32 cellular contexts compared by ENCODE assay signal in the genomic region with DNA sequence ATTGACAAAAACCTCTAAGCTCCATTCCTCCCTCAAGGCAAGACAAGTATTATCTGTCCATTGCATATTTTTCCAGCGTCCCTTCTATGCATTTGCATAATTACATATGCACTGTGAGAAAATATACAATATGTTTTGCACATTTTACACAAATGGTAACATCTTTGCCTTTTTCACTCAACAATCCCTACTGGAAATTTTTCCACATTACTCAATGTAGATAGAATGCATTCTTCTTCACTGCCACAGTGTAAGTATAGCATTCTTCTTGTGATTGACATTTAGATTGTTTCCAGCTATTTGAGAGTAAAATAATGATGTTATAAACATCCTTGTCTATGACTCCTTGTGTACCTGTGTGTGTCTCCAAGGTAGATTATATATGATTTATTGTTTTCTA.
"Had no signal": no experiment of that assay in that cellular context is flagged by ENCODE, and none has a peak within 500 bp of the region (broad histone marks: within the 10 kb centered on the region; RNA-seq: fewer than 3 reads in every experiment).

No MANE protein-coding gene starts in this region.

- H3K27ac ChIP-seq: adrenal gland, brain microvascular endothelial cell, esophagus muscularis mucosa, left ventricle myocardium inferior, neutrophil, ovary, prostate gland, stomach, WERI-Rb-1 had no signal

- H3K27me3 Mint-ChIP-seq: activated naive CD8-positive, alpha-beta T cell; dendritic cell treated with granulocyte-macrophage colony-stimulating factor and Interleukin-4, amounts not matched to agents 40 ng/mL and 50 ng/mL, for 4 days; stimulated activated memory B cell treated with anti-CD40 and anti-IgM and Interleukin-4, amounts not matched to agents 10 μg/mL and 1 μg/mL and 100 μg/mL, for 72 hours had no signal

- H3K36me3 Mint-ChIP-seq: activated naive CD8-positive, alpha-beta T cell; natural killer cell treated with Interleukin-12 subunit alpha and Interleukin-12 subunit beta and Interleukin-15 and Interleukin-18, amount 100 ng/mL, for 72 hours; stimulated activated memory B cell treated with anti-CD40 and anti-IgM and Interleukin-4, amounts not matched to agents 10 μg/mL and 1 μg/mL and 100 μg/mL, for 72 hours had no signal

- H3K4me1 ChIP-seq: adrenal gland, prostate gland had no signal

- DNase-seq: activated CD4-positive, alpha-beta T cell treated with anti-CD3 and anti-CD28 coated beads for 48 hours; activated CD4-positive, alpha-beta T cell treated with anti-CD3 and anti-CD28 coated beads, Interleukin-2, amount 50 U/mL, for 48 hours; activated CD8-positive, alpha-beta memory T cell treated with anti-CD3 and anti-CD28 coated beads for 24 hours; activated effector memory CD4-positive, alpha-beta T cell treated with Interleukin-2 at 50 U/mL for 16 hours; activated naive CD4-positive, alpha-beta T cell treated with Interleukin-2 at 50 U/mL for 16 hours; adrenal gland; brain microvascular endothelial cell; effector CD4-positive, alpha-beta T cell; left ventricle myocardium inferior; mesendoderm; ovary; retina; stimulated activated CD4-positive, alpha-beta T cell treated with anti-CD3 and anti-CD28 coated beads, Interleukin-1b, Interleukin-23, amount 100 ng/mL, for 48 hours; stimulated activated CD4-positive, alpha-beta T cell treated with anti-CD3 and anti-CD28 coated beads, Interleukin-4, amount 100 ng/mL, for 4 hours; stimulated activated CD8-positive, alpha-beta memory T cell treated with anti-CD3 and anti-CD28 coated beads, Interleukin-4, amount 100 ng/mL, for 48 hours; stomach; T-helper 17 cell; T1000; thyroid gland; WERI-Rb-1 had no signal

- H3K9me3 Mint-ChIP-seq: dendritic cell treated with granulocyte-macrophage colony-stimulating factor and Interleukin-4, amounts not matched to agents 40 ng/mL and 50 ng/mL, for 4 days; natural killer cell treated with Interleukin-12 subunit alpha and Interleukin-12 subunit beta and Interleukin-15 and Interleukin-18, amount 100 ng/mL, for 72 hours; stimulated activated memory B cell treated with anti-CD40 and anti-IgM and Interleukin-4, amounts not matched to agents 10 μg/mL and 1 μg/mL and 100 μg/mL, for 72 hours had no signal

- H3K27me3 ChIP-seq: adrenal gland, ascending aorta, brain microvascular endothelial cell, esophagus muscularis mucosa, neutrophil, ovary, stomach, thyroid gland had no signal

- ATAC-seq: activated CD4-positive, CD25-positive, alpha-beta regulatory T cell treated with anti-CD3 and anti-CD28 coated beads, Interleukin-2, amount 50 U/mL, for 24 hours; natural killer cell treated with Interleukin-12 subunit alpha and Interleukin-12 subunit beta and Interleukin-15 and Interleukin-18, amount 100 ng/mL, for 72 hours; sciatic nerve; stimulated activated memory B cell treated with anti-CD40 and anti-IgM and Interleukin-4, amounts not matched to agents 10 μg/mL and 1 μg/mL and 100 μg/mL, for 72 hours; T-helper 17 cell had no signal

- H3K4me1 Mint-ChIP-seq: stimulated activated memory B cell treated with anti-CD40 and anti-IgM and Interleukin-4, amounts not matched to agents 10 μg/mL and 1 μg/mL and 100 μg/mL, for 72 hours; T-helper 17 cell had no signal

- H3K36me3 ChIP-seq: adrenal gland, ascending aorta, brain microvascular endothelial cell, esophagus muscularis mucosa, left ventricle myocardium inferior, neutrophil, ovary, prostate gland, stomach, thyroid gland, WERI-Rb-1 had no signal

- H3K4me3 ChIP-seq: adrenal gland, ascending aorta, esophagus muscularis mucosa, left ventricle myocardium inferior, lung, ovary, prostate gland, skin epidermis, stomach, thyroid gland had no signal

- H3K27ac Mint-ChIP-seq: activated naive CD8-positive, alpha-beta T cell; dendritic cell treated with granulocyte-macrophage colony-stimulating factor and Interleukin-4, amounts not matched to agents 40 ng/mL and 50 ng/mL, for 4 days; natural killer cell treated with Interleukin-12 subunit alpha and Interleukin-12 subunit beta and Interleukin-15 and Interleukin-18, amount 100 ng/mL, for 72 hours; stimulated activated memory B cell treated with anti-CD40 and anti-IgM and Interleukin-4, amounts not matched to agents 10 μg/mL and 1 μg/mL and 100 μg/mL, for 72 hours; T-helper 17 cell had no signal

- H3K9me3 ChIP-seq: adrenal gland, ascending aorta, esophagus muscularis mucosa, neutrophil, ovary, prostate gland, stomach, thyroid gland had no signal

- H3K4me3 Mint-ChIP-seq: activated naive CD8-positive, alpha-beta T cell; dendritic cell treated with granulocyte-macrophage colony-stimulating factor and Interleukin-4, amounts not matched to agents 40 ng/mL and 50 ng/mL, for 4 days; natural killer cell treated with Interleukin-12 subunit alpha and Interleukin-12 subunit beta and Interleukin-15 and Interleukin-18, amount 100 ng/mL, for 72 hours; stimulated activated memory B cell treated with anti-CD40 and anti-IgM and Interleukin-4, amounts not matched to agents 10 μg/mL and 1 μg/mL and 100 μg/mL, for 72 hours; T-helper 17 cell had no signal
